Comparison of ENCODE assay signal across 10 cellular contexts in genomic region chr4:157014621-157015591, GRCh38. TPM values are rescaled to one million over a fixed set of nuclear protein-coding genes. Genes with fewer than 3 reads are reported as not detected.
DNase-seq lines count a peak whose midpoint lies in the region; ATAC-seq and TF ChIP-seq lines count a peak whose summit lies in the region.
"Had no signal": no experiment of that assay in that cellular context is flagged by ENCODE, and none has a peak within 500 bp of the region (broad histone marks: within the 10 kb centered on the region; RNA-seq: fewer than 3 reads in every experiment).

No MANE protein-coding gene starts in this region.

- no peaks in the 10 kb centered on the region for H4K20me1 ChIP-seq in GM23248 (ENCODE audit: insufficient read depth)

- H3K9ac ChIP-seq in GM23248 = no peak overlapping the region

- WGBS in GM23248 (ENCODE audit: low coverage in 1 of 2, low lambda C conversion rate in 2 of 2, missing lambda C conversion rate in 2 of 2), 2 experiments = 76 to 77% methylated on average over 13 of the region's 13 CpGs
- 62% methylated on average over 12 of the region's 13 CpGs for WGBS in right lobe of liver (ENCODE audit: insufficient coverage, low coverage, low lambda C conversion rate, missing lambda C conversion rate)

- H3K4me3 ChIP-seq in GM23248 (no peak overlapping the region), dorsolateral prefrontal cortex (peak overlapping the region in 31 of 59 donors; percentile 1 to 45 (median 29)), retinal pigment epithelial cell (ENCODE audit: low read length) (peak overlapping the region; percentile 22), right lobe of liver (no peak overlapping the region)
- H3K4me3 ChIP-seq: gastrocnemius medialis had no signal

- H3K9me2 ChIP-seq in GM23248 (ENCODE audit: insufficient read depth) = no peaks in the 10 kb centered on the region

- in situ Hi-C loops in GM23248 (cut with MboI) = no loop called here

- H3F3A ChIP-seq in GM23248 (ENCODE audit: insufficient read depth) = peaks cover 10% of the 10 kb centered on the region; the same call in 1 of the 2 replicates

- H3K27me3 ChIP-seq in GM23248 (replicated peaks; ENCODE audit: insufficient read depth) (no peaks in the 10 kb centered on the region), dorsolateral prefrontal cortex (no peaks in the 10 kb centered on the region), right lobe of liver (no peaks in the 10 kb centered on the region)
- H3K27me3 ChIP-seq: gastrocnemius medialis had no signal

- no peak overlapping the region for H2AFZ ChIP-seq in GM23248

- ATAC-seq in GM21825 (IDR thresholded peaks at IDR 0.05; ENCODE audit: unreplicated experiment) (no peak), HG03135 (IDR thresholded peaks at IDR 0.05; ENCODE audit: unreplicated experiment) (no peak), right lobe of liver (no peak)
- ATAC-seq: activated T-cell treated with anti-CD3 and anti-CD28 coated beads, Interleukin-2, amount 50 U/mL, for 4 hours had no signal

- peak; percentile 86 for DNase-seq in GM23248
- peak; percentile 91 for DNase-seq in NCI-H226
- peak in 1 of 10 donors; percentile 45 for DNase-seq in dorsolateral prefrontal cortex
- DNase-seq in retinal pigment epithelial cell (ENCODE audit: low read depth) = peak; percentile 59
- DNase-seq in erythroblast (lab: John Stamatoyannopoulos, UW) = no peak
- no peak for DNase-seq in right lobe of liver
- DNase-seq: activated T-cell treated with anti-CD3 and anti-CD28 coated beads, Interleukin-2, amount 50 U/mL, for 4 hours; gastrocnemius medialis had no signal

- peaks cover 23% of the 10 kb centered on the region for H3K4me1 ChIP-seq in GM23248 (ENCODE audit: insufficient read depth)
- H3K4me1 ChIP-seq in right lobe of liver = no peaks in the 10 kb centered on the region
- H3K4me1 ChIP-seq: gastrocnemius medialis had no signal

- TF ChIP-seq POLR2A in erythroblast (IDR thresholded peaks at IDR 0.05; ENCODE audit: low read length) (no peak), right lobe of liver (IDR thresholded peaks at IDR 0.05) (no peak)

- no peak overlapping the region for H3K4me2 ChIP-seq in GM23248 (ENCODE audit: unreplicated experiment)

- H3K9me3 ChIP-seq in GM23248 (ENCODE audit: low read depth) (no peaks in the 10 kb centered on the region), right lobe of liver (no peaks in the 10 kb centered on the region)
- H3K9me3 ChIP-seq: gastrocnemius medialis had no signal

- intact Hi-C loops in dorsolateral prefrontal cortex (cut with DNase I) (no loop called here), right lobe of liver (cut with DNase I) (no loop called here)

- H3K27ac ChIP-seq in GM23248 = no peak overlapping the region
- peak overlapping the region in 3 of 59 donors; percentile 13 to 28 (median 26) for H3K27ac ChIP-seq in dorsolateral prefrontal cortex
- H3K27ac ChIP-seq in right lobe of liver = no peak overlapping the region
- H3K27ac ChIP-seq: gastrocnemius medialis had no signal

- TF ChIP-seq CTCF in dorsolateral prefrontal cortex (IDR thresholded peaks at IDR 0.05 in 54 of 56, conservative IDR thresholded peaks at IDR 0.05 in 2 of 56; ENCODE audit: low read depth in 1 of 56, partially characterized antibody in 56 of 56) = no peak
- TF ChIP-seq CTCF in retinal pigment epithelial cell (conservative IDR thresholded peaks at IDR 0.05; ENCODE audit: low read depth, low read length) = no peak
- no peak for TF ChIP-seq CTCF in right lobe of liver (IDR thresholded peaks at IDR 0.05)

- no peaks in the 10 kb centered on the region for H3K79me2 ChIP-seq in GM23248 (ENCODE audit: insufficient read depth)

- H3K36me3 ChIP-seq in GM23248 (ENCODE audit: low read depth) (no peaks in the 10 kb centered on the region), right lobe of liver (no peaks in the 10 kb centered on the region)
- H3K36me3 ChIP-seq: gastrocnemius medialis had no signal

RNA-seq across cellular contexts. Expression of gene PDGFC, which starts 43.3 kb away (rescaled TPM):
- total RNA-seq in GM23248 (2014; rRNA removed; shearing (Covaris generic)) = 64.4 and 84.0 TPM in 2 replicates
- polyA plus RNA-seq in GM23248 (2016; fragmentation: Nextera tagmentation; extraction: Ambion mirVana) = 26.5 and 29.0 TPM in 2 replicates
- total RNA-seq in dorsolateral prefrontal cortex (10 to 100 TPM in 89 of 120 experiments, 1 to 10 TPM in 31; 6.2 to 17.8 (median 11.3) TPM), right lobe of liver (10 to 100 TPM in 3 of 6 experiments, 1 to 10 TPM in 3; 6.6 to 19.0 (median 10.3) TPM)

Comparison
In these comparisons a context has a peak if more than half of its experiments do, and no peak if none do; other contexts are left out.
1. DNase-seq: peak in GM23248 (single experiment), NCI-H226 (single experiment) and retinal pigment epithelial cell (single experiment); none in erythroblast (0 of 2) and right lobe of liver (0 of 3).
2. H3K4me3 ChIP-seq: peak in dorsolateral prefrontal cortex (31 of 59) and retinal pigment epithelial cell (single experiment); none in GM23248 (single experiment) and right lobe of liver (0 of 3).